ENCODE assay signal across 32 cellular contexts in the genomic region with DNA sequence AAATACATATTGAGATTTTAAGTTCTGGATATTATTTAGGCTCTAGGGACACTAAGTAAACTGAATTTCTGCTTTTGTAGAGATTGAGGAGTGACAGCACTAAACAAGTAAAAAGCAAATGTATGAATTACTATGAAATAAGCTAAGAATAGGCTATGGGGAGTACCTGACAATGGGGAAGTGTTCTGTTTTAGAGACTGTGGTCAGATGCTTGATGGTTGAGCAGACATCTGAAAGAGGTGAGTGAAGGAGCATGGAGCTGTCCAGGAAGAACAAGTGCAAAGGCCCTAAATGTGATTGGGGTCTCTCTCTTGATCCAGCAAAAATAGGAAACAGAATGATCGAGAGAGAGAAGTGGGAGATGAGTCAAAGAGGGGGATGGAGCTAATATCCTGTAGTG.
"Had no signal": no experiment of that assay in that cellular context is flagged by ENCODE, and none has a peak within 500 bp of the region (broad histone marks: within the 10 kb centered on the region; RNA-seq: fewer than 3 reads in every experiment).

No MANE protein-coding gene starts in this region.

- H3K27me3 ChIP-seq: ascending aorta, cardiac muscle cell, Peyer's patch had no signal

- H3K27ac ChIP-seq: ascending aorta, cardiac muscle cell, Peyer's patch, SJSA1 had no signal

- H3K4me1 ChIP-seq: ascending aorta, Peyer's patch, SJSA1 had no signal

- H3K9ac ChIP-seq: SK-N-SH had no signal

- DNase-seq: activated CD4-positive, alpha-beta T cell treated with anti-CD3 and anti-CD28 coated beads for 36 hours; activated CD4-positive, alpha-beta T cell treated with anti-CD3 and anti-CD28 coated beads, Interleukin-2, amount 10 ng/mL, durations not matched to agents 7 days and 5 days; activated CD4-positive, alpha-beta T cell treated with anti-CD3 and anti-CD28 coated beads, Interleukin-2, amount 50 U/mL, for 48 hours; activated CD8-positive, alpha-beta T cell treated with anti-CD3 and anti-CD28 coated beads, Interleukin-2, amount 10 ng/mL, durations not matched to agents 7 days and 5 days; activated gamma-delta T cell; activated naive CD4-positive, alpha-beta T cell treated with Interleukin-2 at 50 U/mL for 16 hours; activated naive CD8-positive, alpha-beta T cell treated with anti-CD3 and anti-CD28 coated beads, Interleukin-2, amount 10 ng/mL, durations not matched to agents 7 days and 5 days; activated T-cell treated with anti-CD3 and anti-CD28 coated beads, Interleukin-2, amount 50 U/mL, for 24 hours; amygdala; MM.1S; MV-4-11; NCI-H1092; NCI-H1436 treated with DMSO at 0.1 percent for 48 hours; NCI-H1694 treated with DMSO at 0.1 percent for 48 hours; NCI-H2029; NCI-H2107; NCI-H2171 treated with DMSO at 0.1 percent for 48 hours; NCI-H2227 treated with DMSO at 0.1 percent for 48 hours; NCI-H446; NCI-H524; NCI-H69; NCI-H82; PC-3; Peyer's patch; RPMI8226; SHP77 treated with DMSO at 0.1 percent for 48 hours; SK-N-SH had no signal

- H3K9me3 ChIP-seq: ascending aorta, Peyer's patch, SJSA1, SK-N-SH had no signal

- H3K4me3 ChIP-seq: ascending aorta, cardiac muscle cell, Peyer's patch, SJSA1 had no signal

- H3K36me3 ChIP-seq: ascending aorta, cardiac muscle cell, Peyer's patch, SJSA1 had no signal

- ATAC-seq: activated CD4-positive, alpha-beta T cell treated with anti-CD3 and anti-CD28 coated beads for 36 hours; activated CD4-positive, CD25-positive, alpha-beta regulatory T cell treated with anti-CD3 and anti-CD28 coated beads, Interleukin-2, amount 50 U/mL, for 24 hours; activated CD8-positive, alpha-beta T cell treated with anti-CD3 and anti-CD28 coated beads, Interleukin-2, amount 10 ng/mL, durations not matched to agents 7 days and 5 days; PC-3; WTC11 had no signal

- H3K4me2 ChIP-seq: SK-N-SH had no signal
